In the genomic region with DNA sequence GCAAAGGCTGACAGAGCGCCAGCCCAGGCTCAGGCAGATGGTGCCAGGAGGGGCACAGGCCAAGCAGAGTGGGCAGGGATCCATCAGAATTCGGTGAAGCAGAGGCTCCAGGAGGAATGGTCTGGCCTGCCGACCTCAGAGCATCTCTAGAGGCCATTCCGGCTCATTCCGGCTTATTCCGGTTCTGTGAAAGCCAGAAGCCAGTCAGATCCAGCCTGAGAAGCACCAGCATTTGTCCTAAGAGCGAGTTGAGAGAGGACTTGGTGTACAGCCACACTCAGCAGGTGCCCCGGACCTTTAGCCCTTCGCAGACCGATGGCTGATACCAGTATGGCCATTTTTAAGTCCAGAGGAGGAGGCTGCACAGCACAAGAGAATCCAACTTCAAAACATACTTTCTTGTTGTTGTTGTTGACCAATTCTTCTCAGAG, we compare ENCODE assay signal across 24 cellular contexts.
A peak's percentile ranks its signal among the peaks of the same experiment; 100 is the strongest.
DNase-seq lines count a peak whose midpoint lies in the region; ATAC-seq lines count a peak whose summit lies in the region.
"Had no signal": no experiment of that assay in that cellular context is flagged by ENCODE, and none has a peak within 500 bp of the region (broad histone marks: within the 10 kb centered on the region; RNA-seq: fewer than 3 reads in every experiment).

No MANE protein-coding gene starts in this region.

- peak; percentile 33 for DNase-seq in activated CD8-positive, alpha-beta memory T cell treated with anti-CD3 and anti-CD28 coated beads for 24 hours
- DNase-seq in activated CD8-positive, alpha-beta memory T cell treated with anti-CD3 and anti-CD28 coated beads, Interleukin-2, amount 50 U/mL, for 4 hours = no peak
- DNase-seq in cardiac septum (ENCODE audit: low spot score) (peak; percentile 54), pons (ENCODE audit: low spot score) (peak; percentile 32), ureter (ENCODE audit: low spot score) (peak; percentile 43), NCI-H2029 treated with DMSO at 0.1 percent for 48 hours (lab: John Stamatoyannopoulos, UW) (no peak)
- DNase-seq in activated CD4-positive, CD25-positive, alpha-beta regulatory T cell (lab: John Stamatoyannopoulos, UW) = no peak
- DNase-seq: activated CD4-positive, CD25-positive, alpha-beta regulatory T cell treated with anti-CD3 and anti-CD28 coated beads, Interleukin-2, amount 50 U/mL, for 72 hours; activated naive CD4-positive, alpha-beta T cell treated with anti-CD3 and anti-CD28 coated beads for 36 hours; activated T-cell treated with anti-CD3 and anti-CD28 coated beads, Interleukin-2, amount 50 U/mL, for 72 hours; amniotic stem cell; COR-L47; DMS79 treated with DMSO at 0.1 percent for 48 hours; glutamatergic neuron; GOT3; KBM-7; MG63; naive thymus-derived CD4-positive, alpha-beta T cell; NCI-H2107; PC-3; SHP77; stimulated activated naive CD8-positive, alpha-beta T cell treated with anti-CD3 and anti-CD28 coated beads, Interleukin-15, Interleukin-2, amounts not matched to agents 100 U/mL and 50 U/mL, for 24 hours had no signal

- ATAC-seq in HG02970 (IDR thresholded peaks at IDR 0.05; ENCODE audit: low FRiP score, unreplicated experiment) = no peak
- ATAC-seq: A549; activated T-cell treated with anti-CD3 and anti-CD28 coated beads, Interleukin-2, amount 50 U/mL, for 72 hours; PC-3; stimulated activated naive CD8-positive, alpha-beta T cell treated with anti-CD3 and anti-CD28 coated beads, Interleukin-15, Interleukin-2, amounts not matched to agents 100 U/mL and 50 U/mL, for 24 hours had no signal

- intact Hi-C loops in cardiac septum (cut with DNase I) = loop anchor here (10.0 kb wide), 1 partner anchor 465 kb away; no protein-coding TSS in a partner anchor

Comparison
In these comparisons a context has a peak if more than half of its experiments do, and no peak if none do; other contexts are left out.
1. DNase-seq: peak in activated CD8-positive, alpha-beta memory T cell treated with anti-CD3 and anti-CD28 coated beads for 24 hours (single experiment), cardiac septum (single experiment), pons (single experiment) and ureter (single experiment); none in activated CD8-positive, alpha-beta memory T cell treated with anti-CD3 and anti-CD28 coated beads, Interleukin-2, amount 50 U/mL, for 4 hours (single experiment), activated CD4-positive, CD25-positive, alpha-beta regulatory T cell (0 of 4) and NCI-H2029 treated with DMSO at 0.1 percent for 48 hours (single experiment).